ENCODE assay signal across 1 cellular context in the genomic region with DNA sequence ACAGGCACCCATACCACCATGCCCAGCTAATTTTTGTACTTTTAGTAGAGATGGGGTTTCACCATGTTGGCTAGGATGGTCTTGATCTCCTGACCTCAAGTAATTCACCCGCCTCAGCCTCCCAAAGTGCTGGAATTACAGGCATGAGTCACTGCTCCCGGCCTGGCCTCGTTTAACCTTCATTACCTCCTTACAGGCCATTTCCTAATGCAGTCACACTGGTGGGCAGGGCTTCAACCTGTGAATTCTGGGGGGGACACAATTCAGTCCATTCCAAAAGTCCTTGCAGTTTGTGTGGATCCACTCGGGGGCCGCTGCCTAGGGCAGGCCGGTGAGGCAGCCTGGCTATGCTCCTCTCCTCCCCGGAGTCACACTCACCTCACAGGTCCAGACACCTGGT.
TF ChIP-seq lines count a peak whose summit lies in the region.

No MANE protein-coding gene starts in this region.

TF ChIP-seq in K562, 482 proteins besides CTCF, POLR2A, EP300 and RAD21 (continued from another document):
- TF ChIP-seq SMAD2 (IDR thresholded peaks at IDR 0.05; ENCODE audit: low read depth, low read length) (no peak), SMARCA4 (IDR thresholded peaks at IDR 0.05) (0 out of 2 replicates have a peak, but pooled peaks have one; percentile 32), NFRKB (IDR thresholded peaks at IDR 0.05; ENCODE audit: low read depth) (0 out of 2 replicates have a peak, but pooled peaks have one; percentile 11), LARP7 (IDR thresholded peaks at IDR 0.05) (no peak), CEBPG (CRISPR knock-in tag; IDR thresholded peaks at IDR 0.05) (peak; percentile 30; the same call in 1 of the 2 replicates), CEBPG (tag; conservative IDR thresholded peaks at IDR 0.05 in 1 of 2, IDR thresholded peaks at IDR 0.05 in 1 of 2) (no peak), TSC22D4 (tag; IDR thresholded peaks at IDR 0.05) (no peak), ZNF583 (CRISPR knock-in tag; IDR thresholded peaks at IDR 0.05) (no peak), NCOA4 (IDR thresholded peaks at IDR 0.05; ENCODE audit: partially characterized antibody) (no peak), ZNF253 (CRISPR knock-in tag; conservative IDR thresholded peaks at IDR 0.05) (no peak), JUND (IDR thresholded peaks at IDR 0.05; ENCODE audit: borderline replicate concordance, low read depth, low read length) (peak; percentile 61; the same call in 1 of the 2 replicates), JUND (tag; IDR thresholded peaks at IDR 0.05; ENCODE audit: borderline replicate concordance, low read depth, low read length) (peak; percentile 65; the same call in 2 of the 3 replicates)
- TF ChIP-seq, protein P1, sequence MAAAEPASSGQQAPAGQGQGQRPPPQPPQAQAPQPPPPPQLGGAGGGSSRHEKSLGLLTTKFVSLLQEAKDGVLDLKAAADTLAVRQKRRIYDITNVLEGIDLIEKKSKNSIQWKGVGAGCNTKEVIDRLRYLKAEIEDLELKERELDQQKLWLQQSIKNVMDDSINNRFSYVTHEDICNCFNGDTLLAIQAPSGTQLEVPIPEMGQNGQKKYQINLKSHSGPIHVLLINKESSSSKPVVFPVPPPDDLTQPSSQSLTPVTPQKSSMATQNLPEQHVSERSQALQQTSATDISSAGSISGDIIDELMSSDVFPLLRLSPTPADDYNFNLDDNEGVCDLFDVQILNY (CRISPR knock-in tag; IDR thresholded peaks at IDR 0.05): no peak
